Comparison of ENCODE assay signal across 20 cellular contexts in the genomic region with DNA sequence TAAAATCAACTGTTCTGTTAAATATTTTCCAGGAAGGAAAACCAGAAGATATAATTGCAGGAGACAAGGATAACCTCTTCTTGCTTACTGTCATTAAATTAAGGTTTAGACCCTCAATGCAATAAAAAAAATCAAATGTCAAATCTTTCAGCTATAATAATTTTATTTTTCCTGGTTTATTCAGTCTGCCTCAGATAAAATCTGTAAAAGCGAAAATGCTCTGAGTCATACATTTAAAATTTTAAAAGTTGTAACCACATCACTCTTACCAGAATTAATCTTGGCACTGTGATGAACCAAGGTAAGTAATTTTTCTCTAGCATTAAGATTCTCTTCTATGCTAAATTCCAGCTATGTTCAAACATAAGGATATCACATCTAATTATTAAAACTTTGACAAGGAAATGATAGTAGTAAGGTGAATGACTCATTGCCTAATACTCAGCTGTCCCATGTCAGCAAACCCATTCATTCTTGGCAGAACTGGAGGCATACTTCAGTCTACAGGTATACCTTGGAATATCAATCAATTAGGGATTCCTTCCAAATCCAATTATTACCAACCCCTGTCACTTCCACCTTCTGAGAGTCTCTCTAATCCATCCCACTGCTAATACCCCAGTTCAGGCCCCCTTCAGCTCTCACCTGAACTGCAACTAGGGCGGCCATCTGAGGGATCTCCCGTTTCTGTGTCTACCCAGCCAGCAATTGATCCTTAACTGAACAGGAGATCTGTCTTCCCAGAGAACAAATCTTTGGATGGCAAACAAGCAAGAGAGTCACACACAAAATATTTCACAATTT.
DNase-seq lines count a peak whose midpoint lies in the region; ATAC-seq, FAIRE-seq and TF ChIP-seq lines count a peak whose summit lies in the region.
"Had no signal": no experiment of that assay in that cellular context is flagged by ENCODE, and none has a peak within 500 bp of the region (broad histone marks: within the 10 kb centered on the region; RNA-seq: fewer than 3 reads in every experiment).

No MANE protein-coding gene starts in this region.

- H3K9ac ChIP-seq in astrocyte (ENCODE audit: low read length) = no peak overlapping the region
- H3K9ac ChIP-seq: GM23248 had no signal

- H3K27me3 Mint-ChIP-seq in astrocyte (ENCODE audit: low read depth, unreplicated experiment) = no peaks in the 10 kb centered on the region

- H3K79me2 ChIP-seq in astrocyte (ENCODE audit: insufficient read depth, low read length) = no peaks in the 10 kb centered on the region
- no peaks in the 10 kb centered on the region for H3K79me2 ChIP-seq in osteoblast (ENCODE audit: insufficient read depth, low read length)

- H3K4me1 Mint-ChIP-seq in astrocyte (ENCODE audit: low read depth, unreplicated experiment) = no peaks in the 10 kb centered on the region

- H3K4me3 ChIP-seq in astrocyte (ENCODE audit: insufficient read depth, low read depth, low read length) (no peak overlapping the region), osteoblast (ENCODE audit: insufficient read depth, low read length) (no peak overlapping the region)
- H3K4me3 ChIP-seq: A549, GM23248 had no signal

- H3K27ac ChIP-seq in astrocyte (ENCODE audit: low read depth, low read length) (no peak overlapping the region), foreskin keratinocyte (no peak overlapping the region), osteoblast (ENCODE audit: low read depth, low read length) (no peak overlapping the region)
- H3K27ac ChIP-seq: 22Rv1, A549, C4-2B, GM23248 had no signal

- H3K4me3 Mint-ChIP-seq in astrocyte (ENCODE audit: unreplicated experiment) = no peak overlapping the region
- H3K4me3 Mint-ChIP-seq: CD4-positive, alpha-beta T cell had no signal

- H4K20me1 ChIP-seq in astrocyte (ENCODE audit: insufficient read depth, low read length) = no peaks in the 10 kb centered on the region
- no peaks in the 10 kb centered on the region for H4K20me1 ChIP-seq in osteoblast (ENCODE audit: insufficient read depth, low read length)

- no peaks in the 10 kb centered on the region for H3K36me3 ChIP-seq in astrocyte (ENCODE audit: insufficient read depth, low read length)
- no peaks in the 10 kb centered on the region for H3K36me3 ChIP-seq in osteoblast (ENCODE audit: insufficient read depth, low read length)

- H3K36me3 Mint-ChIP-seq in astrocyte (ENCODE audit: low read depth, unreplicated experiment) = no peaks in the 10 kb centered on the region

- no peak overlapping the region for H3K4me2 ChIP-seq in astrocyte (ENCODE audit: low read length)
- H3K4me2 ChIP-seq in osteoblast (ENCODE audit: insufficient read depth, low read length) = no peak overlapping the region
- H3K4me2 ChIP-seq: A549 had no signal

- no peaks in the 10 kb centered on the region for H3K4me1 ChIP-seq in astrocyte (ENCODE audit: insufficient read depth, low read length)
- H3K4me1 ChIP-seq in foreskin keratinocyte = no peaks in the 10 kb centered on the region
- no peaks in the 10 kb centered on the region for H3K4me1 ChIP-seq in osteoblast (ENCODE audit: insufficient read depth, low read length)
- H3K4me1 ChIP-seq: A549 had no signal

- H3K9me3 Mint-ChIP-seq in astrocyte (ENCODE audit: unreplicated experiment) = no peaks in the 10 kb centered on the region
- H3K9me3 Mint-ChIP-seq: CD4-positive, alpha-beta T cell had no signal

- TF ChIP-seq CTCF in astrocyte (IDR thresholded peaks at IDR 0.05; ENCODE audit: insufficient read depth, low read depth, low read length) (no peak), foreskin keratinocyte (conservative IDR thresholded peaks at IDR 0.05) (no peak), osteoblast (IDR thresholded peaks at IDR 0.05; ENCODE audit: extremely low read depth, low read depth, low read length) (no peak)

- ATAC-seq in foreskin keratinocyte = peak; percentile 48
- ATAC-seq: A549 had no signal

- H3K27ac Mint-ChIP-seq in astrocyte (ENCODE audit: unreplicated experiment) = no peak overlapping the region
- H3K27ac Mint-ChIP-seq: CD4-positive, alpha-beta T cell had no signal

- H2AFZ ChIP-seq in astrocyte (ENCODE audit: low read depth, low read length) (no peak overlapping the region), osteoblast (ENCODE audit: low read length) (no peak overlapping the region)
- H2AFZ ChIP-seq: GM23248 had no signal

- DNase-seq in NCI-H82 (lab: John Stamatoyannopoulos, UW) (peak; percentile 47), NCI-H82 treated with DMSO at 0.1 percent for 48 hours (lab: John Stamatoyannopoulos, UW; ENCODE audit: unreplicated experiment) (no peak), astrocyte (ENCODE audit: low read depth) (no peak), foreskin keratinocyte (peak in 1 of 2 donors; percentile 11), osteoblast (ENCODE audit: insufficient read length, low spot score, missing footprints) (peak; percentile 46), HPDE6-E6E7 (ENCODE audit: extremely low spot score) (no peak), ureter (ENCODE audit: low spot score) (no peak)
- DNase-seq: AML-193; CD4-positive, alpha-beta T cell; DMS153; DMS79; GDM1; GM23248; HCEC 1CT had no signal

- peak; percentile 17 for FAIRE-seq in astrocyte (lab: Jason Lieb, UNC)
- FAIRE-seq: A549, GM12892, GM18507, H54 had no signal

- no peaks in the 10 kb centered on the region for H3K9me3 ChIP-seq in astrocyte (ENCODE audit: insufficient read depth, low read depth, low read length)
- no peaks in the 10 kb centered on the region for H3K9me3 ChIP-seq in osteoblast (ENCODE audit: low read depth, low read length)
- H3K9me3 ChIP-seq: A549 had no signal

- H3K27me3 ChIP-seq in astrocyte (ENCODE audit: insufficient read depth, low read length) = no peaks in the 10 kb centered on the region
- H3K27me3 ChIP-seq in foreskin keratinocyte = peaks cover 2% of the 10 kb centered on the region
- H3K27me3 ChIP-seq in osteoblast (ENCODE audit: insufficient read depth, low read length) = no peaks in the 10 kb centered on the region

Comparison
In these comparisons a context has a peak if more than half of its experiments do, and no peak if none do; other contexts are left out.
1. DNase-seq: peak in NCI-H82 (single experiment) and osteoblast (single experiment); none in NCI-H82 treated with DMSO at 0.1 percent for 48 hours (single experiment), astrocyte (single experiment), HPDE6-E6E7 (single experiment) and ureter (single experiment).